ENCODE assay signal across 8 cellular contexts in genomic region chr6:3794092-3794491, GRCh38. TPM values are rescaled to one million over a fixed set of nuclear protein-coding genes. Genes with fewer than 3 reads are reported as not detected.
A peak's percentile ranks its signal among the peaks of the same experiment; 100 is the strongest.
DNase-seq lines count a peak whose midpoint lies in the region; ATAC-seq and TF ChIP-seq lines count a peak whose summit lies in the region.
"Had no signal": no experiment of that assay in that cellular context is flagged by ENCODE, and none has a peak within 500 bp of the region (broad histone marks: within the 10 kb centered on the region; RNA-seq: fewer than 3 reads in every experiment).

No MANE protein-coding gene starts in this region.

- H3K27me3 Mint-ChIP-seq in naive B cell (no peaks in the 10 kb centered on the region), glutamatergic neuron (ENCODE audit: unreplicated experiment) (no peaks in the 10 kb centered on the region)

- H3K4me1 Mint-ChIP-seq in naive B cell (peaks cover 20 to 47% (median 26%) of the 10 kb centered on the region in 3 donors), glutamatergic neuron (ENCODE audit: low read depth, unreplicated experiment) (no peaks in the 10 kb centered on the region)

- H3K27ac Mint-ChIP-seq in naive B cell, result peak overlapping the region in 1 of 6 donors; percentile 24
- no peak overlapping the region for H3K27ac Mint-ChIP-seq in glutamatergic neuron (ENCODE audit: unreplicated experiment)
- H3K27ac Mint-ChIP-seq: activated T-helper 2 cell treated with anti-CD3 and anti-CD28 coated beads, Interferon-gamma antibody, Interleukin-2, Interleukin-4, amounts not matched to agents 10 μg/mL and 5 μg/mL and 100 μg/mL, durations not matched to agents 14 hours and 24 hours and 36 hours had no signal

- no peaks in the 10 kb centered on the region for H3K9me3 Mint-ChIP-seq in naive B cell
- no peaks in the 10 kb centered on the region for H3K9me3 Mint-ChIP-seq in glutamatergic neuron (ENCODE audit: unreplicated experiment)
- H3K9me3 Mint-ChIP-seq: activated T-helper 2 cell treated with anti-CD3 and anti-CD28 coated beads, Interferon-gamma antibody, Interleukin-2, Interleukin-4, amounts not matched to agents 10 μg/mL and 5 μg/mL and 100 μg/mL, durations not matched to agents 14 hours and 24 hours and 36 hours had no signal

- H3K4me3 Mint-ChIP-seq in naive B cell (peak overlapping the region in 1 of 8 donors; percentile 72), glutamatergic neuron (ENCODE audit: unreplicated experiment) (no peak overlapping the region)

- ATAC-seq in GM19035 (IDR thresholded peaks at IDR 0.05; ENCODE audit: unreplicated experiment) (peak; percentile 71), HG02610 (IDR thresholded peaks at IDR 0.05; ENCODE audit: unreplicated experiment) (peak; percentile 73), HG03442 (IDR thresholded peaks at IDR 0.05; ENCODE audit: unreplicated experiment) (peak; percentile 63), naive B cell (ENCODE audit: low read depth in 2 of 2) (peak; percentile 64 to 75)

- DNase-seq in naive B cell (no peak), G401 (ENCODE audit: low spot score) (no peak), glutamatergic neuron (no peak), NCI-H2196 (lab: John Stamatoyannopoulos, UW; ENCODE audit: unreplicated experiment) (no peak)

- in situ Hi-C loops in G401 (cut with HindIII; ENCODE audit: low sequenced_read_pairs), result no loop called here

- TF ChIP-seq CTCF in glutamatergic neuron (IDR thresholded peaks at IDR 0.05; ENCODE audit: partially characterized antibody, unreplicated experiment), result no peak

- H3K36me3 Mint-ChIP-seq in naive B cell (no peaks in the 10 kb centered on the region), glutamatergic neuron (ENCODE audit: unreplicated experiment) (no peaks in the 10 kb centered on the region)

RNA-seq across cellular contexts. Expression of gene PXDC1, which starts 42.6 kb away (rescaled TPM):
- polyA plus RNA-seq in naive B cell (ENCODE audit: low read depth in 6 of 6), result 1 to 10 TPM in 2 of 6 donors, under 1 TPM in 3, not detected in 1; 0.44 to 3.1 (median 0.97) TPM
- 1.4 and 2.1 TPM in 2 replicates for total RNA-seq in G401 (2014; rRNA removed; shearing (Covaris generic))
- total RNA-seq in glutamatergic neuron (ENCODE audit: unreplicated experiment), result 7.5 TPM

RNA-seq across cellular contexts. Expression of gene FAM50B, which starts 55.1 kb away (rescaled TPM):
- 10 to 100 TPM in 3 of 6 donors, 1 to 10 TPM in 3; 2.5 to 14.8 (median 9.0) TPM for polyA plus RNA-seq in naive B cell (ENCODE audit: low read depth in 6 of 6)
- total RNA-seq in G401 (2014; rRNA removed; shearing (Covaris generic)), result not detected in 2 replicates
- total RNA-seq in glutamatergic neuron (ENCODE audit: unreplicated experiment), result 3.6 TPM
